1 cellular context compared by ENCODE assay signal in genomic region chr4:155491336-155492131, GRCh38.
TF ChIP-seq lines count a peak whose summit lies in the region.

No MANE protein-coding gene starts in this region.

TF ChIP-seq in GM23338, 12 proteins besides CTCF, POLR2A, EP300 and RAD21 (continued from another document):
- no peak for TF ChIP-seq ZNF462 (CRISPR knock-in tag; IDR thresholded peaks at IDR 0.05)
- TF ChIP-seq EZH2 (IDR thresholded peaks at IDR 0.05; ENCODE audit: low read depth, unreplicated experiment) = no peak
- no peak for TF ChIP-seq REST (IDR thresholded peaks at IDR 0.05; ENCODE audit: unreplicated experiment)
- TF ChIP-seq NANOG (IDR thresholded peaks at IDR 0.05; ENCODE audit: borderline replicate concordance) = no peak
- TF ChIP-seq JUNB (IDR thresholded peaks at IDR 0.05; ENCODE audit: unreplicated experiment) = no peak
- no peak for TF ChIP-seq ZNF114 (CRISPR knock-in tag; IDR thresholded peaks at IDR 0.05)
- TF ChIP-seq STAT1 (IDR thresholded peaks at IDR 0.05; ENCODE audit: unreplicated experiment) = no peak
